In genomic region chr2:173402405-173402974, GRCh38 we compare ENCODE assay signal across 9 cellular contexts. TPM values are rescaled to one million over a fixed set of nuclear protein-coding genes. Genes with fewer than 3 reads are reported as not detected.
DNase-seq lines count a peak whose midpoint lies in the region; ATAC-seq and TF ChIP-seq lines count a peak whose summit lies in the region.
"Had no signal": no experiment of that assay in that cellular context is flagged by ENCODE, and none has a peak within 500 bp of the region (broad histone marks: within the 10 kb centered on the region; RNA-seq: fewer than 3 reads in every experiment).

No MANE protein-coding gene starts in this region.

- no peak overlapping the region for H3K27ac Mint-ChIP-seq in activated CD8-positive, alpha-beta memory T cell treated with anti-CD3 and anti-CD28 coated beads, Interleukin-2, amount 10 ng/mL, durations not matched to agents 7 days and 5 days

- peak; percentile 89 for ATAC-seq in activated CD8-positive, alpha-beta memory T cell treated with anti-CD3 and anti-CD28 coated beads, Interleukin-2, amount 10 ng/mL, durations not matched to agents 7 days and 5 days

- no peak overlapping the region for H3K4me3 ChIP-seq in epithelial cell of esophagus (ENCODE audit: low read length)
- H3K4me3 ChIP-seq: BLaER1 had no signal

- peaks cover 66% of the 10 kb centered on the region for H3K27me3 Mint-ChIP-seq in activated CD8-positive, alpha-beta memory T cell treated with anti-CD3 and anti-CD28 coated beads, Interleukin-2, amount 10 ng/mL, durations not matched to agents 7 days and 5 days

- CTCF ChIA-PET in activated CD8-positive, alpha-beta memory T cell treated with anti-CD3 and anti-CD28 coated beads, Interleukin-2, amount 10 ng/mL, durations not matched to agents 7 days and 5 days (lab: Charles Lee): interaction anchor here (0.9 to 1.9 kb wide), 13 partner anchors 8 to 1145 kb away, joined by 3 to 13 read pairs (median 3); no protein-coding TSS in a partner anchor

- no peaks in the 10 kb centered on the region for H3K36me3 Mint-ChIP-seq in activated CD8-positive, alpha-beta memory T cell treated with anti-CD3 and anti-CD28 coated beads, Interleukin-2, amount 10 ng/mL, durations not matched to agents 7 days and 5 days

- no peak overlapping the region for H3K4me3 Mint-ChIP-seq in activated CD8-positive, alpha-beta memory T cell treated with anti-CD3 and anti-CD28 coated beads, Interleukin-2, amount 10 ng/mL, durations not matched to agents 7 days and 5 days

- H3K9me3 Mint-ChIP-seq in activated CD8-positive, alpha-beta memory T cell treated with anti-CD3 and anti-CD28 coated beads, Interleukin-2, amount 10 ng/mL, durations not matched to agents 7 days and 5 days (ENCODE audit: low read depth): no peaks in the 10 kb centered on the region

- peak; percentile 32 to 77 (median 75) for DNase-seq in NCI-H1417 (lab: John Stamatoyannopoulos, UW)
- DNase-seq in NCI-H1417 treated with DMSO at 0.1 percent for 48 hours (lab: John Stamatoyannopoulos, UW): no peak
- peak; percentile 79 for DNase-seq in HT1080 (ENCODE audit: low read depth)
- peak; percentile 85 for DNase-seq in NOMO-1 treated with DMSO at 0.1 percent for 48 hours (lab: John Stamatoyannopoulos, UW; ENCODE audit: unreplicated experiment)
- DNase-seq in activated CD8-positive, alpha-beta memory T cell treated with anti-CD3 and anti-CD28 coated beads, Interleukin-2, amount 10 ng/mL, durations not matched to agents 7 days and 5 days: peak; percentile 82
- peak; percentile 79 for DNase-seq in epithelial cell of esophagus (ENCODE audit: low read depth)
- peak; percentile 80 for DNase-seq in mucosa of gallbladder (ENCODE audit: low spot score)
- DNase-seq in stimulated activated CD8-positive, alpha-beta memory T cell treated with anti-CD3 and anti-CD28 coated beads, Interleukin-4, amount 100 ng/mL, for 4 hours (ENCODE audit: low read depth in 2 of 2, low spot score in 1 of 2): peak; percentile 26 to 52

- peak; percentile 91 for TF ChIP-seq CTCF in epithelial cell of esophagus (IDR thresholded peaks at IDR 0.05; ENCODE audit: insufficient read depth, low read depth, low read length, missing control alignments)

- peaks cover 8% of the 10 kb centered on the region for H3K4me1 Mint-ChIP-seq in activated CD8-positive, alpha-beta memory T cell treated with anti-CD3 and anti-CD28 coated beads, Interleukin-2, amount 10 ng/mL, durations not matched to agents 7 days and 5 days

RNA-seq across cellular contexts. Expression of gene CDCA7, which starts 47.8 kb away (rescaled TPM):
- 24.6 and 25.4 TPM in 2 replicates for total RNA-seq in HT1080 (2014; rRNA removed; shearing (Covaris generic))
- 42.7 and 45.5 TPM in 2 replicates for polyA plus RNA-seq in HT1080 (2015; cell fraction: cytosol; rRNA removed)
- polyA plus RNA-seq in HT1080 (2015; cell fraction: nucleus; rRNA removed): 63.9 and 64.2 TPM in 2 replicates
- 10 to 100 TPM; 74.4 to 89.0 TPM for total RNA-seq in activated CD8-positive, alpha-beta memory T cell treated with anti-CD3 and anti-CD28 coated beads, Interleukin-2, amount 10 ng/mL, durations not matched to agents 7 days and 5 days
- total RNA-seq in mucosa of gallbladder: 0.86 TPM

Comparison
In these comparisons a context has a peak if more than half of its experiments do, and no peak if none do; other contexts are left out.
1. RNA of gene CDCA7, which starts 47.8 kb away (total RNA-seq): 74.4 to 89.0 TPM in activated CD8-positive, alpha-beta memory T cell treated with anti-CD3 and anti-CD28 coated beads, Interleukin-2, amount 10 ng/mL, durations not matched to agents 7 days and 5 days and 24.6 to 25.4 TPM in HT1080; 0.86 TPM in mucosa of gallbladder (single experiment); every median in the first group is over 10 times any median in the second.